ENCODE assay signal across 27 cellular contexts in the genomic region with DNA sequence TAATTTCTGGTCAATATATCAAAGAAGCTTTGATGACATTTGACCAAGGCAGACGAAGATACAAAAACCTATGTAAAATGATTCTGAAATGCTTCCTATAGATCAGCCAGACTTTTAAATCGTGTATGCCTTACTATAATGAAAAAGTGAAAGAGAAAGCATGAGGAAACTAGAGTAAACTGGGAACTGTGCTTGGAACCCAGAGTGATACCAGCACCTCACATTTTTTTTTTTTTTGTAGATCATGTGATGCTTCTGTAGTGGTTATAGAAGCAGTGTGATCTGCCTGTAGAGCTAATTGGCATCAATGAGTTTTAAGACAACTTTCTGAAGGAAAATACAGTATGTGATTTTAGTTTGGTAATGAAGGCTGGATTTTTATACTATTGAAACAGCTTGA.
DNase-seq lines count a peak whose midpoint lies in the region; ATAC-seq, FAIRE-seq and TF ChIP-seq lines count a peak whose summit lies in the region.
"Had no signal": no experiment of that assay in that cellular context is flagged by ENCODE, and none has a peak within 500 bp of the region (broad histone marks: within the 10 kb centered on the region; RNA-seq: fewer than 3 reads in every experiment).

No MANE protein-coding gene starts in this region.

- WGBS in GM12878 (ENCODE audit: insufficient coverage, insufficient replicate concordance, low lambda C conversion rate, missing lambda C conversion rate), result 0% methylated on average over 2 of the region's 2 CpGs

- BruUV-seq in GM12878 (replicated peaks; lab: Mats Ljungman, UMichigan), result no TSS peak

- H3K9me3 Mint-ChIP-seq in glutamatergic neuron (ENCODE audit: unreplicated experiment), result no peaks in the 10 kb centered on the region
- peaks cover 14% of the 10 kb centered on the region for H3K9me3 Mint-ChIP-seq in stimulated activated effector memory CD8-positive, alpha-beta T cell treated with anti-CD3 and anti-CD28 coated beads, Interleukin-12 subunit alpha, Interleukin-12 subunit beta, amount 100 ng/mL, for 72 hours
- H3K9me3 Mint-ChIP-seq: brain; stimulated activated naive CD8-positive, alpha-beta T cell treated with anti-CD3 and anti-CD28 coated beads, Interleukin-15, amount 100 ng/mL, for 72 hours had no signal

- no peak for TF ChIP-seq CTCF in KMS-11 (conservative IDR thresholded peaks at IDR 0.05; ENCODE audit: low read depth, low read length)
- TF ChIP-seq CTCF in GM12878 (IDR thresholded peaks at IDR 0.05 in 2 of 3, conservative IDR thresholded peaks at IDR 0.05 in 1 of 3; ENCODE audit: control insufficient read depth in 2 of 3, extremely low read depth in 1 of 3, insufficient read depth in 1 of 3, low read depth in 3 of 3, low read length in 3 of 3), result no peak
- no peak for TF ChIP-seq CTCF in glutamatergic neuron (IDR thresholded peaks at IDR 0.05; ENCODE audit: partially characterized antibody, unreplicated experiment)
- no peak for TF ChIP-seq CTCF in GM13977 (IDR thresholded peaks at IDR 0.05; ENCODE audit: extremely low read depth, insufficient read depth, missing control alignments)

- no peaks in the 10 kb centered on the region for H3K4me1 Mint-ChIP-seq in glutamatergic neuron (ENCODE audit: low read depth, unreplicated experiment)
- no peaks in the 10 kb centered on the region for H3K4me1 Mint-ChIP-seq in stimulated activated effector memory CD8-positive, alpha-beta T cell treated with anti-CD3 and anti-CD28 coated beads, Interleukin-12 subunit alpha, Interleukin-12 subunit beta, amount 100 ng/mL, for 72 hours
- H3K4me1 Mint-ChIP-seq: B cell; stimulated activated naive CD8-positive, alpha-beta T cell treated with anti-CD3 and anti-CD28 coated beads, Interleukin-15, amount 100 ng/mL, for 72 hours had no signal

- H3K27me3 Mint-ChIP-seq in glutamatergic neuron (ENCODE audit: unreplicated experiment), result no peaks in the 10 kb centered on the region
- H3K27me3 Mint-ChIP-seq: B cell; brain; natural killer cell treated with Interleukin-12 subunit alpha and Interleukin-12 subunit beta and Interleukin-15 and Interleukin-18, amount 100 ng/mL, for 72 hours; stimulated activated naive CD8-positive, alpha-beta T cell treated with anti-CD3 and anti-CD28 coated beads, Interleukin-15, amount 100 ng/mL, for 72 hours had no signal

- H3K4me2 ChIP-seq in KMS-11 (no peak overlapping the region), GM12878 (ENCODE audit: control insufficient read depth, insufficient read depth) (no peak overlapping the region)

- no peak overlapping the region for H3K27ac Mint-ChIP-seq in glutamatergic neuron (ENCODE audit: unreplicated experiment)
- no peak overlapping the region for H3K27ac Mint-ChIP-seq in stimulated activated effector memory CD8-positive, alpha-beta T cell treated with anti-CD3 and anti-CD28 coated beads, Interleukin-12 subunit alpha, Interleukin-12 subunit beta, amount 100 ng/mL, for 72 hours
- H3K27ac Mint-ChIP-seq: activated naive CD4-positive, alpha-beta T cell treated with anti-CD3 and anti-CD28 coated beads for 36 hours; B cell; brain; CD8-positive, alpha-beta T cell; natural killer cell treated with Interleukin-12 subunit alpha and Interleukin-12 subunit beta and Interleukin-15 and Interleukin-18, amount 100 ng/mL, for 72 hours; stimulated activated naive CD8-positive, alpha-beta T cell treated with anti-CD3 and anti-CD28 coated beads, Interleukin-15, amount 100 ng/mL, for 72 hours had no signal

- TF ChIP-seq EP300 in GM12878 (IDR thresholded peaks at IDR 0.05; ENCODE audit: borderline replicate concordance in 1 of 2, control insufficient read depth in 1 of 2, low read depth in 2 of 2, low read length in 2 of 2), result no peak

- peak; percentile 28 for DNase-seq in A172 (ENCODE audit: low spot score)
- no peak for DNase-seq in GM12878 (ENCODE audit: low read depth, low spot score)
- DNase-seq in glutamatergic neuron, result no peak
- no peak for DNase-seq in stimulated activated effector memory CD8-positive, alpha-beta T cell treated with anti-CD3 and anti-CD28 coated beads, Interleukin-12 subunit alpha, Interleukin-12 subunit beta, amount 100 ng/mL, for 72 hours (ENCODE audit: low spot score in 2 of 2)
- no peak for DNase-seq in GM13977 (ENCODE audit: low spot score)
- DNase-seq: activated CD4-positive, alpha-beta T cell treated with anti-CD3 and anti-CD28 coated beads, Interleukin-2, amount 50 U/mL, for 1 hour; activated naive CD4-positive, alpha-beta T cell treated with anti-CD3 and anti-CD28 coated beads for 36 hours; CD8-positive, alpha-beta T cell; cerebellar nuclear complex; DMS 273 treated with DMSO at 0.1 percent for 48 hours; NCI-H1105 treated with DMSO at 0.1 percent for 48 hours; NCI-H1930; stimulated activated naive CD8-positive, alpha-beta T cell treated with anti-CD3 and anti-CD28 coated beads, Interleukin-15, amount 100 ng/mL, for 72 hours; T-helper 9 cell; tibial artery; WERI-Rb-1 had no signal

- H3K9ac ChIP-seq in KMS-11 (no peak overlapping the region), GM12878 (ENCODE audit: control insufficient read depth, insufficient read depth, low read length) (no peak overlapping the region)

- in situ Hi-C loops in GM12878 (cut with MboI), result no loop called here
- in situ Hi-C loops in GM13977 (cut with MboI; ENCODE audit: low pct_unique_long_range_greater_than_20kb, low sequenced_read_pairs, unreplicated experiment), result no loop called here

- no peak for TF ChIP-seq RAD21 in GM12878 (IDR thresholded peaks at IDR 0.05; ENCODE audit: insufficient read depth, low read depth, low read length)

- no peak overlapping the region for H3K4me3 ChIP-seq in KMS-11 (IDR thresholded peaks at IDR 0.05; ENCODE audit: insufficient read depth, low read depth, low read length)
- H3K4me3 ChIP-seq in GM12878, result no peak overlapping the region
- H3K4me3 ChIP-seq: gastroesophageal sphincter, skin epidermis, tibial artery had no signal

- H3K36me3 ChIP-seq in KMS-11 (ENCODE audit: insufficient read depth), result no peaks in the 10 kb centered on the region
- H3K36me3 ChIP-seq in GM12878 (ENCODE audit: control insufficient read depth in 2 of 2, insufficient read depth in 2 of 2, low read length in 1 of 2), result no peaks in the 10 kb centered on the region
- H3K36me3 ChIP-seq: gastroesophageal sphincter, tibial artery, WERI-Rb-1 had no signal

- SMC1A ChIA-PET in GM12878 (lab: Charles Lee; ENCODE audit: uncharacterized antibody, unreplicated experiment), result no interaction called here

- H3K79me2 ChIP-seq in KMS-11 (ENCODE audit: insufficient read depth, low read depth) (no peaks in the 10 kb centered on the region), GM12878 (ENCODE audit: control insufficient read depth, insufficient read depth, low read length) (no peaks in the 10 kb centered on the region)

- no peak for TF ChIP-seq POLR2A in GM12878 (IDR thresholded peaks at IDR 0.05; ENCODE audit: low read depth, low read length)

- POLR2A ChIA-PET in GM12878 (lab: Charles Lee), result no interaction called here

- no peak for FAIRE-seq in GM12878 (lab: Jason Lieb, UNC)
- FAIRE-seq: A204.1, H1 had no signal

- H3K27ac ChIP-seq in KMS-11 (no peak overlapping the region), GM12878 (ENCODE audit: control insufficient read depth, insufficient read depth) (no peak overlapping the region)
- H3K27ac ChIP-seq: gastroesophageal sphincter, skin epidermis, tibial artery, WERI-Rb-1 had no signal

- no peaks in the 10 kb centered on the region for H3K9me3 ChIP-seq in GM12878 (replicated peaks; ENCODE audit: control insufficient read depth, insufficient read depth, low read length)
- H3K9me3 ChIP-seq: gastroesophageal sphincter, tibial artery had no signal

- no peaks in the 10 kb centered on the region for H3K4me1 ChIP-seq in KMS-11 (ENCODE audit: low read depth, poor library complexity, severe bottlenecking)
- no peaks in the 10 kb centered on the region for H3K4me1 ChIP-seq in GM12878 (ENCODE audit: control insufficient read depth, insufficient read depth, low read length)

- peak; percentile 68 for ATAC-seq in GM18520 (IDR thresholded peaks at IDR 0.05; ENCODE audit: unreplicated experiment)
- no peak; the same call in 2 of the 3 replicates for ATAC-seq in GM12878
- ATAC-seq in GM19455 (IDR thresholded peaks at IDR 0.05; ENCODE audit: unreplicated experiment), result no peak
- ATAC-seq in stimulated activated effector memory CD8-positive, alpha-beta T cell treated with anti-CD3 and anti-CD28 coated beads, Interleukin-12 subunit alpha, Interleukin-12 subunit beta, amount 100 ng/mL, for 72 hours, result no peak
- ATAC-seq: CD8-positive, alpha-beta T cell; gastroesophageal sphincter; natural killer cell treated with Interleukin-12 subunit alpha and Interleukin-12 subunit beta and Interleukin-15 and Interleukin-18, amount 100 ng/mL, for 72 hours; Right ventricle myocardium inferior; stimulated activated naive CD8-positive, alpha-beta T cell treated with anti-CD3 and anti-CD28 coated beads, Interleukin-15, amount 100 ng/mL, for 72 hours had no signal

- H2AFZ ChIP-seq in KMS-11 (ENCODE audit: low read depth) (0 out of 2 replicates have a peak overlapping the region, but pooled peaks have one; percentile 1), GM12878 (ENCODE audit: control insufficient read depth, low read depth, low read length) (no peak overlapping the region)

- H3K27me3 ChIP-seq in KMS-11 (ENCODE audit: insufficient read depth, low read depth) (no peaks in the 10 kb centered on the region), GM12878 (replicated peaks in 1 of 2; ENCODE audit: control insufficient read depth in 2 of 2, insufficient read depth in 2 of 2, low read length in 1 of 2) (no peaks in the 10 kb centered on the region)
- H3K27me3 ChIP-seq: gastroesophageal sphincter, tibial artery had no signal

- no peaks in the 10 kb centered on the region for H4K20me1 ChIP-seq in KMS-11 (ENCODE audit: insufficient read depth)
- H4K20me1 ChIP-seq in GM12878 (ENCODE audit: control insufficient read depth, insufficient read depth), result no peaks in the 10 kb centered on the region

- H3K4me3 Mint-ChIP-seq in glutamatergic neuron (ENCODE audit: unreplicated experiment), result no peak overlapping the region
- no peak overlapping the region for H3K4me3 Mint-ChIP-seq in stimulated activated effector memory CD8-positive, alpha-beta T cell treated with anti-CD3 and anti-CD28 coated beads, Interleukin-12 subunit alpha, Interleukin-12 subunit beta, amount 100 ng/mL, for 72 hours
- H3K4me3 Mint-ChIP-seq: activated naive CD4-positive, alpha-beta T cell treated with anti-CD3 and anti-CD28 coated beads for 36 hours; B cell; brain; CD8-positive, alpha-beta T cell; natural killer cell treated with Interleukin-12 subunit alpha and Interleukin-12 subunit beta and Interleukin-15 and Interleukin-18, amount 100 ng/mL, for 72 hours; stimulated activated naive CD8-positive, alpha-beta T cell treated with anti-CD3 and anti-CD28 coated beads, Interleukin-15, amount 100 ng/mL, for 72 hours had no signal

- H3K36me3 Mint-ChIP-seq in glutamatergic neuron (ENCODE audit: unreplicated experiment), result no peaks in the 10 kb centered on the region
- H3K36me3 Mint-ChIP-seq in stimulated activated effector memory CD8-positive, alpha-beta T cell treated with anti-CD3 and anti-CD28 coated beads, Interleukin-12 subunit alpha, Interleukin-12 subunit beta, amount 100 ng/mL, for 72 hours, result no peaks in the 10 kb centered on the region
- H3K36me3 Mint-ChIP-seq: CD8-positive, alpha-beta T cell; natural killer cell treated with Interleukin-12 subunit alpha and Interleukin-12 subunit beta and Interleukin-15 and Interleukin-18, amount 100 ng/mL, for 72 hours had no signal

- intact Hi-C loops in GM12878 (cut with micrococcal nuclease; ENCODE audit: unreplicated experiment), result no loop called here

- RAD21 ChIA-PET in GM12878 (lab: Charles Lee; ENCODE audit: unreplicated experiment), result no interaction called here

- CTCF ChIA-PET in GM12878 (lab: Yijun Ruan, JAX), result no interaction called here
